ENCODE assay signal across 30 cellular contexts in genomic region chr17:59869941-59870218, GRCh38.
"Had no signal": no experiment of that assay in that cellular context is flagged by ENCODE, and none has a peak within 500 bp of the region (broad histone marks: within the 10 kb centered on the region; RNA-seq: fewer than 3 reads in every experiment).

No MANE protein-coding gene starts in this region.

- H3K27ac Mint-ChIP-seq: activated CD8-positive, alpha-beta T cell treated with anti-CD3 and anti-CD28 coated beads for 36 hours; activated naive CD8-positive, alpha-beta T cell treated with anti-CD3 and anti-CD28 coated beads, Interleukin-2, amount 50 U/mL, for 24 hours; nephron; stimulated activated effector memory CD8-positive, alpha-beta T cell treated with anti-CD3 and anti-CD28 coated beads, Interleukin-12 subunit alpha, Interleukin-12 subunit beta, amount 100 ng/mL, for 72 hours; stimulated activated naive CD8-positive, alpha-beta T cell treated with anti-CD3 and anti-CD28 coated beads, Interleukin-15, Interleukin-2, amounts not matched to agents 100 ng/mL and 50 ng/mL, for 24 hours had no signal

- H3K27me3 Mint-ChIP-seq: activated CD8-positive, alpha-beta T cell treated with anti-CD3 and anti-CD28 coated beads for 36 hours; activated naive CD8-positive, alpha-beta T cell treated with anti-CD3 and anti-CD28 coated beads, Interleukin-2, amount 50 U/mL, for 24 hours; central memory CD8-positive, alpha-beta T cell; stimulated activated naive CD8-positive, alpha-beta T cell treated with anti-CD3 and anti-CD28 coated beads, Interleukin-15, Interleukin-2, amounts not matched to agents 100 ng/mL and 50 ng/mL, for 24 hours had no signal

- H3K4me1 ChIP-seq: gastroesophageal sphincter, tibial artery had no signal

- FAIRE-seq: bronchial epithelial cell, colon, endometrium, keratinocyte, urothelium cell line had no signal

- H3K27me3 ChIP-seq: gastroesophageal sphincter, tibial artery had no signal

- ATAC-seq: activated CD8-positive, alpha-beta T cell treated with anti-CD3 and anti-CD28 coated beads for 36 hours; activated naive CD8-positive, alpha-beta T cell treated with anti-CD3 and anti-CD28 coated beads, Interleukin-2, amount 50 U/mL, for 24 hours; gastroesophageal sphincter; left cardiac atrium; left ventricle myocardium superior; sciatic nerve; stimulated activated effector memory CD8-positive, alpha-beta T cell treated with anti-CD3 and anti-CD28 coated beads, Interleukin-12 subunit alpha, Interleukin-12 subunit beta, amount 100 ng/mL, for 72 hours had no signal

- H3K4me1 Mint-ChIP-seq: central memory CD8-positive, alpha-beta T cell; stimulated activated effector memory CD8-positive, alpha-beta T cell treated with anti-CD3 and anti-CD28 coated beads, Interleukin-12 subunit alpha, Interleukin-12 subunit beta, amount 100 ng/mL, for 72 hours; WTC11 had no signal

- H3K27ac ChIP-seq: gastroesophageal sphincter, skin epidermis, tibial artery had no signal

- H3K9me3 ChIP-seq: gastroesophageal sphincter, tibial artery had no signal

- DNase-seq: activated CD4-positive, alpha-beta T cell treated with anti-CD3 and anti-CD28 coated beads for 1 hour; activated CD4-positive, alpha-beta T cell treated with anti-CD3 and anti-CD28 coated beads, Interleukin-2, amount 50 U/mL, for 1 hour; activated CD8-positive, alpha-beta T cell treated with anti-CD3 and anti-CD28 coated beads for 36 hours; activated gamma-delta T cell; activated naive CD4-positive, alpha-beta T cell treated with anti-CD3 and anti-CD28 coated beads, Interleukin-2, amount 50 U/mL, for 16 hours; activated naive CD8-positive, alpha-beta T cell treated with anti-CD3 and anti-CD28 coated beads, Interleukin-2, amount 50 U/mL, for 24 hours; activated T-cell treated with anti-CD3 and anti-CD28 coated beads for 4 hours; amygdala; effector CD8-positive, alpha-beta T cell; hippocampal formation; left cardiac atrium; left ventricle myocardium superior; stimulated activated CD4-positive, alpha-beta T cell treated with anti-CD3 and anti-CD28 coated beads, Interleukin-12 subunit alpha, Interleukin-12 subunit beta, amount 100 ng/mL, for 4 hours; stimulated activated CD4-positive, alpha-beta T cell treated with anti-CD3 and anti-CD28 coated beads, Interleukin-4, amount 100 ng/mL, for 24 hours; substantia nigra; T-helper 2 cell had no signal

- H3K4me3 ChIP-seq: gastroesophageal sphincter, skin epidermis, tibial artery had no signal

- H3K4me3 Mint-ChIP-seq: activated CD8-positive, alpha-beta T cell treated with anti-CD3 and anti-CD28 coated beads for 36 hours; activated naive CD8-positive, alpha-beta T cell treated with anti-CD3 and anti-CD28 coated beads, Interleukin-2, amount 50 U/mL, for 24 hours; central memory CD8-positive, alpha-beta T cell; nephron; stimulated activated effector memory CD8-positive, alpha-beta T cell treated with anti-CD3 and anti-CD28 coated beads, Interleukin-12 subunit alpha, Interleukin-12 subunit beta, amount 100 ng/mL, for 72 hours; stimulated activated naive CD8-positive, alpha-beta T cell treated with anti-CD3 and anti-CD28 coated beads, Interleukin-15, Interleukin-2, amounts not matched to agents 100 ng/mL and 50 ng/mL, for 24 hours; WTC11 had no signal

- H3K9me3 Mint-ChIP-seq: activated CD8-positive, alpha-beta T cell treated with anti-CD3 and anti-CD28 coated beads for 36 hours; activated naive CD8-positive, alpha-beta T cell treated with anti-CD3 and anti-CD28 coated beads, Interleukin-2, amount 50 U/mL, for 24 hours; central memory CD8-positive, alpha-beta T cell; nephron; stimulated activated effector memory CD8-positive, alpha-beta T cell treated with anti-CD3 and anti-CD28 coated beads, Interleukin-12 subunit alpha, Interleukin-12 subunit beta, amount 100 ng/mL, for 72 hours; stimulated activated naive CD8-positive, alpha-beta T cell treated with anti-CD3 and anti-CD28 coated beads, Interleukin-15, Interleukin-2, amounts not matched to agents 100 ng/mL and 50 ng/mL, for 24 hours; WTC11 had no signal
